ENCODE assay signal across 12 cellular contexts in genomic region chr9:71719585-71719984, GRCh38. TPM values are rescaled to one million over a fixed set of nuclear protein-coding genes. Genes with fewer than 3 reads are reported as not detected.
DNase-seq lines count a peak whose midpoint lies in the region; ATAC-seq, FAIRE-seq and TF ChIP-seq lines count a peak whose summit lies in the region.
"Had no signal": no experiment of that assay in that cellular context is flagged by ENCODE, and none has a peak within 500 bp of the region (broad histone marks: within the 10 kb centered on the region; RNA-seq: fewer than 3 reads in every experiment).

No MANE protein-coding gene starts in this region.

- in situ Hi-C loops in HepG2 (cut with HindIII; ENCODE audit: extremely low pct_ligation_motif_present, low pct_unique_long_range_greater_than_20kb), result no loop called here
- in situ Hi-C loops in GM13976 (cut with MboI; ENCODE audit: low sequenced_read_pairs, unreplicated experiment), result no loop called here

- H3K4me2 ChIP-seq in HepG2 (ENCODE audit: low read depth, low read length), result no peak overlapping the region

- TF ChIP-seq RAD21 in liver (IDR thresholded peaks at IDR 0.05), result peak; percentile 18 to 22
- TF ChIP-seq RAD21 in HepG2 (CRISPR knock-in tag; IDR thresholded peaks at IDR 0.05), result no peak

- no TSS peak for BruUV-seq in HepG2 (replicated peaks; lab: Mats Ljungman, UMichigan)

- intact Hi-C loops in HepG2 (cut with micrococcal nuclease; ENCODE audit: unreplicated experiment), result no loop called here
- intact Hi-C loops in left colon (cut with DNase I, micrococcal nuclease), result no loop called here

- DNase-seq in HepG2 (ENCODE audit: low spot score) (no peak), choroid plexus epithelial cell (ENCODE audit: low read depth) (peak; percentile 90), left colon (no peak), GM13976 (ENCODE audit: low spot score) (no peak)
- DNase-seq: DND-41, Peyer's patch, transverse colon had no signal

- no peaks in the 10 kb centered on the region for H3K79me2 ChIP-seq in HepG2 (ENCODE audit: insufficient read depth, low read length)

- 26% methylated on average over 5 of the region's 5 CpGs for WGBS in liver
- WGBS in HepG2 (ENCODE audit: low lambda C conversion rate), result 91% methylated on average over 5 of the region's 5 CpGs
- 44% methylated on average over 5 of the region's 5 CpGs for WGBS in urinary bladder

- H3K9ac ChIP-seq in liver (ENCODE audit: low read depth in 1 of 2, low read length in 2 of 2) (no peak overlapping the region), HepG2 (ENCODE audit: insufficient read depth, low read depth, low read length) (no peak overlapping the region)

- H4K20me1 ChIP-seq in HepG2 (ENCODE audit: insufficient read depth, low read length), result no peaks in the 10 kb centered on the region

- FAIRE-seq in HepG2 (lab: Jason Lieb, UNC), result no peak

- ATAC-seq in HepG2, result no peak
- ATAC-seq in left colon, result peak; percentile 58
- no peak for ATAC-seq in HG03520 (IDR thresholded peaks at IDR 0.05; ENCODE audit: unreplicated experiment)
- no peak for ATAC-seq in HG03039 (IDR thresholded peaks at IDR 0.05; ENCODE audit: unreplicated experiment)

- POLR2A ChIA-PET in HepG2 (lab: Yijun Ruan, JAX), result interaction anchor here (1.4 kb wide), 1 partner anchor 49 kb away, joined by 4 read pairs; the partner anchor contains the start of gene CEMIP2

- no peak overlapping the region for H2AFZ ChIP-seq in HepG2 (ENCODE audit: low read length)

- H3K27ac ChIP-seq in liver (ENCODE audit: low read depth in 1 of 2, low read length in 2 of 2), result peak overlapping the region in 1 of 2 donors; percentile 37
- H3K27ac ChIP-seq in HepG2 (ENCODE audit: extremely low read length, insufficient read depth, low read length), result no peak overlapping the region
- peak overlapping the region; percentile 29 for H3K27ac ChIP-seq in urinary bladder (ENCODE audit: low read depth)
- H3K27ac ChIP-seq: Peyer's patch, skin epidermis had no signal

- peaks cover 3 to 38% (median 22%) of the 10 kb centered on the region in 4 donors for H3K36me3 ChIP-seq in liver (ENCODE audit: control insufficient read depth in 4 of 4, insufficient read depth in 3 of 4, low read depth in 1 of 4, low read length in 3 of 4)
- peaks cover 18 to 69% of the 10 kb centered on the region in 2 experiments for H3K36me3 ChIP-seq in HepG2 (replicated peaks in 1 of 2; ENCODE audit: control insufficient read depth in 1 of 2, insufficient read depth in 2 of 2, low read length in 2 of 2)
- no peaks in the 10 kb centered on the region for H3K36me3 ChIP-seq in urinary bladder (ENCODE audit: insufficient read depth)

- no peaks in the 10 kb centered on the region for H3K9me3 ChIP-seq in liver (ENCODE audit: control insufficient read depth in 4 of 4, low read length in 3 of 4)
- H3K9me3 ChIP-seq in HepG2 (ENCODE audit: low read length), result no peaks in the 10 kb centered on the region
- H3K9me3 ChIP-seq: Peyer's patch, transverse colon had no signal

- CTCF ChIA-PET in HepG2 (lab: Yijun Ruan, JAX; ENCODE audit: low intra/inter-chr PET ratio, low total read pairs), result no interaction called here

- TF ChIP-seq EP300 in HepG2 (IDR thresholded peaks at IDR 0.05; ENCODE audit: low read depth in 2 of 2, low read length in 2 of 2) (no peak), HepG2 (CRISPR knock-in tag; IDR thresholded peaks at IDR 0.05; ENCODE audit: borderline replicate concordance) (no peak)

- no peak overlapping the region for H3K4me3 ChIP-seq in liver (ENCODE audit: low read depth in 1 of 3, low read length in 3 of 3)
- no peak overlapping the region for H3K4me3 ChIP-seq in HepG2 (replicated peaks in 1 of 3; ENCODE audit: insufficient read depth in 1 of 3, low read depth in 2 of 3, low read length in 3 of 3)
- no peak overlapping the region for H3K4me3 ChIP-seq in choroid plexus epithelial cell (ENCODE audit: low read depth, low read length)
- H3K4me3 ChIP-seq in urinary bladder (ENCODE audit: low read depth, low read length), result no peak overlapping the region
- H3K4me3 ChIP-seq: Peyer's patch, skin epidermis, transverse colon had no signal

- no peak for TF ChIP-seq CTCF in liver (IDR thresholded peaks at IDR 0.05; ENCODE audit: low read depth, low read length, missing input control)
- TF ChIP-seq CTCF in HepG2 (CRISPR knock-in tag; IDR thresholded peaks at IDR 0.05), result no peak
- no peak for TF ChIP-seq CTCF in choroid plexus epithelial cell (conservative IDR thresholded peaks at IDR 0.05; ENCODE audit: low read depth, low read length)
- TF ChIP-seq CTCF in GM13976 (IDR thresholded peaks at IDR 0.05; ENCODE audit: borderline replicate concordance, control extremely low read depth, extremely low read depth, insufficient read depth, missing control alignments), result no peak

- H3K4me1 ChIP-seq in liver (ENCODE audit: control insufficient read depth in 4 of 4, insufficient read depth in 4 of 4, low read length in 3 of 4), result peaks cover 12 to 39% (median 31%) of the 10 kb centered on the region in 4 donors
- H3K4me1 ChIP-seq in HepG2 (ENCODE audit: insufficient read depth, low read length), result peaks cover 15% of the 10 kb centered on the region; the same call in 1 of the 2 replicates
- H3K4me1 ChIP-seq in urinary bladder (ENCODE audit: insufficient read depth), result no peaks in the 10 kb centered on the region
- H3K4me1 ChIP-seq: Peyer's patch had no signal

- H3K27me3 ChIP-seq in liver (ENCODE audit: control insufficient read depth in 4 of 4, insufficient read depth in 4 of 4, low read length in 3 of 4) (no peaks in the 10 kb centered on the region), HepG2 (ENCODE audit: control insufficient read depth in 1 of 2, insufficient read depth in 2 of 2, low read length in 2 of 2) (no peaks in the 10 kb centered on the region)
- H3K27me3 ChIP-seq: Peyer's patch, transverse colon had no signal

- no peak for TF ChIP-seq POLR2A in HepG2 (IDR thresholded peaks at IDR 0.05; ENCODE audit: insufficient read depth in 1 of 2, low read depth in 2 of 2, low read length in 2 of 2)

TF ChIP-seq in liver, 16 proteins besides CTCF, POLR2A, EP300 and RAD21:
- TF ChIP-seq YY1 (IDR thresholded peaks at IDR 0.05) (peak; percentile 55), RXRA (IDR thresholded peaks at IDR 0.05) (peak in 1 of 2 donors; percentile 52), NR2F2 (IDR thresholded peaks at IDR 0.05) (no peak), JUND (IDR thresholded peaks at IDR 0.05) (peak in 1 of 2 donors; percentile 42), SP1 (IDR thresholded peaks at IDR 0.05) (peak; percentile 24), MAX (IDR thresholded peaks at IDR 0.05) (no peak), HNF4A (conservative IDR thresholded peaks at IDR 0.05) (peak; percentile 7 to 29)

TF ChIP-seq in HepG2, 621 proteins besides CTCF, POLR2A, EP300 and RAD21 (continues in another document):
- TF ChIP-seq MTA1 (CRISPR knock-in tag; IDR thresholded peaks at IDR 0.05; ENCODE audit: borderline replicate concordance), result no peak
- TF ChIP-seq KDM6A (CRISPR knock-in tag; IDR thresholded peaks at IDR 0.05; ENCODE audit: low read depth), result no peak
- no peak for TF ChIP-seq ZNF24 (IDR thresholded peaks at IDR 0.05)
- TF ChIP-seq ZNF143 (CRISPR knock-in tag; IDR thresholded peaks at IDR 0.05), result no peak
- TF ChIP-seq KDM5B (CRISPR knock-in tag; IDR thresholded peaks at IDR 0.05; ENCODE audit: borderline replicate concordance), result no peak
- TF ChIP-seq EEA1 (CRISPR knock-in tag; IDR thresholded peaks at IDR 0.05; ENCODE audit: borderline replicate concordance), result no peak
- no peak for TF ChIP-seq SP140L (CRISPR knock-in tag; IDR thresholded peaks at IDR 0.05; ENCODE audit: borderline replicate concordance)
- no peak for TF ChIP-seq HHEX (CRISPR knock-in tag; IDR thresholded peaks at IDR 0.05)
- no peak for TF ChIP-seq ZNF367 (CRISPR knock-in tag; IDR thresholded peaks at IDR 0.05; ENCODE audit: borderline replicate concordance)

RNA-seq across cellular contexts. Expression of gene CEMIP2, which starts 48.7 kb away (rescaled TPM):
- 100 to 1,000 TPM in 1 of 2 donors, 10 to 100 TPM in 1; 57.2 to 123 TPM for total RNA-seq in liver
- 10 to 100 TPM; 18.8 to 20.0 TPM for polyA plus RNA-seq in liver
- total RNA-seq in HepG2 (2016; rRNA removed; fragmentation: Illumina TruSeq; extraction: Trizol), result 52.7 and 94.3 TPM in 2 replicates
- 12.3 and 13.8 TPM in 2 replicates for total RNA-seq in HepG2 (2016; cell fraction: cytosol; rRNA removed; fragmentation: Illumina TruSeq; extraction: Trizol; ENCODE audit: low read depth)
- total RNA-seq in HepG2 (2016; cell fraction: insoluble cytoplasmic fraction; rRNA removed; fragmentation: Illumina TruSeq; extraction: Trizol), result 49.2 and 95.9 TPM in 2 replicates
- total RNA-seq in HepG2 (2016; cell fraction: membrane; rRNA removed; fragmentation: Illumina TruSeq; extraction: Trizol), result 24.9 and 26.3 TPM in 2 replicates
- total RNA-seq in HepG2 (2016; cell fraction: nucleus; rRNA removed; fragmentation: Illumina TruSeq; extraction: Trizol), result 146 and 159 TPM in 2 replicates
- polyA plus RNA-seq in HepG2 (2011; rRNA removed), result 107 and 128 TPM in 2 replicates
- polyA plus RNA-seq in HepG2 (2011; cell fraction: cytosol; rRNA removed), result 103 and 138 TPM in 2 replicates
- polyA plus RNA-seq in HepG2 (2011; cell fraction: nucleus; rRNA removed), result 160 and 195 TPM in 2 replicates
- polyA plus RNA-seq in HepG2 (2012), result 93.3 and 95.0 TPM in 2 replicates
- 3.4 and 3.5 TPM in 2 replicates for polyA plus RNA-seq in HepG2 (2016; cell fraction: cytosol; fragmentation: Illumina TruSeq; extraction: Trizol; ENCODE audit: low read depth)
- polyA plus RNA-seq in HepG2 (2016; cell fraction: insoluble cytoplasmic fraction; fragmentation: Illumina TruSeq; extraction: Trizol; ENCODE audit: low read depth), result 42.2 and 43.3 TPM in 2 replicates
- polyA plus RNA-seq in HepG2 (2016; cell fraction: membrane; fragmentation: Illumina TruSeq; extraction: Trizol; ENCODE audit: low read depth), result 8.1 and 10.3 TPM in 2 replicates
- 117 and 121 TPM in 2 replicates for polyA plus RNA-seq in HepG2 (2016; cell fraction: nucleus; fragmentation: Illumina TruSeq; extraction: Trizol; ENCODE audit: insufficient read depth, low read depth)
- polyA minus RNA-seq in HepG2 (2011; rRNA and poly(A)+ RNA removed; ENCODE audit: low replicate concordance), result 52.0 and 515 TPM in 2 replicates
- 154 and 169 TPM in 2 replicates for polyA minus RNA-seq in HepG2 (2011; cell fraction: cytosol; rRNA and poly(A)+ RNA removed)
- polyA minus RNA-seq in HepG2 (2011; cell fraction: nucleus; rRNA and poly(A)+ RNA removed), result 456 and 483 TPM in 2 replicates
- total RNA-seq in left colon, result 100 to 1,000 TPM in 1 of 2 donors, 10 to 100 TPM in 1; 97.7 to 106 TPM
- 62.5 TPM for total RNA-seq in urinary bladder
- 17.5 TPM for polyA plus RNA-seq in urinary bladder
